In genomic region chr1:167714851-167715652, GRCh38 we compare ENCODE assay signal across 8 cellular contexts. TPM values are rescaled to one million over a fixed set of nuclear protein-coding genes. Genes with fewer than 3 reads are reported as not detected.
DNase-seq lines count a peak whose midpoint lies in the region; ATAC-seq, FAIRE-seq and TF ChIP-seq lines count a peak whose summit lies in the region.

No MANE protein-coding gene starts in this region.

- H3K27ac ChIP-seq in left ventricle myocardium inferior (replicated peaks) (peak overlapping the region; percentile 93), psoas muscle (peak overlapping the region; percentile 97)

- H3K9me3 ChIP-seq in left ventricle myocardium inferior (replicated peaks): no peaks in the 10 kb centered on the region
- no peaks in the 10 kb centered on the region for H3K9me3 ChIP-seq in psoas muscle

- H3K27me3 ChIP-seq in left ventricle myocardium inferior (ENCODE audit: low read depth) (no peaks in the 10 kb centered on the region), psoas muscle (ENCODE audit: insufficient read depth in 3 of 3, low read length in 2 of 3) (no peaks in the 10 kb centered on the region)

- 0 to 1% (median 0%) methylated on average over 30 of the region's 30 CpGs for WGBS in psoas muscle, 3 donors

- intact Hi-C loops in left ventricle myocardium inferior (cut with micrococcal nuclease): no loop called here
- intact Hi-C loops in psoas muscle (cut with DNase I): loop anchor here in 1 of 2 donors (2.0 to 10.0 kb wide), 2 partner anchors 88 to 220 kb away; partner anchors contain the start of genes DCAF6 and MPC2

- peak; percentile 94 for TF ChIP-seq CTCF in GM12865 (IDR thresholded peaks at IDR 0.05; ENCODE audit: insufficient read depth, low read depth, low read length, missing control alignments)
- TF ChIP-seq CTCF in left ventricle myocardium inferior (IDR thresholded peaks at IDR 0.05; ENCODE audit: borderline replicate concordance): peak; percentile 87
- TF ChIP-seq CTCF in psoas muscle (IDR thresholded peaks at IDR 0.05): peak; percentile 80

- H3K36me3 ChIP-seq in left ventricle myocardium inferior: no peaks in the 10 kb centered on the region
- H3K36me3 ChIP-seq in psoas muscle (ENCODE audit: insufficient read depth in 1 of 2, low read depth in 1 of 2): no peaks in the 10 kb centered on the region

- FAIRE-seq in urothelium cell line (lab: Jason Lieb, UNC): no peak

- H3K4me1 ChIP-seq in left ventricle myocardium inferior (peaks cover 35% of the 10 kb centered on the region), psoas muscle (no peaks in the 10 kb centered on the region)

- H3K4me3 ChIP-seq in GM12865 (ENCODE audit: low read depth, low read length) (peak overlapping the region; percentile 88), left ventricle myocardium inferior (peak overlapping the region; percentile 74), psoas muscle (peak overlapping the region; percentile 82)

- ATAC-seq in HG02763 (IDR thresholded peaks at IDR 0.05; ENCODE audit: unreplicated experiment) (peak; percentile 45), psoas muscle (peak; percentile 62 to 81 (median 70))

- DNase-seq in GM12865 (ENCODE audit: low read depth) (peak; percentile 94), NCI-H128 (lab: John Stamatoyannopoulos, UW; ENCODE audit: unreplicated experiment) (peak; percentile 87), SW480 (ENCODE audit: low spot score) (peak; percentile 89), amniotic stem cell (lab: John Stamatoyannopoulos, UW) (peak; percentile 67), left ventricle myocardium inferior (peak; percentile 80), psoas muscle (peak; percentile 72 to 85), urothelium cell line (ENCODE audit: low spot score) (peak; percentile 74)

RNA-seq across cellular contexts. Expression of gene MPZL1, which starts 6.7 kb away (rescaled TPM):
- 28.9 TPM for total RNA-seq in left ventricle myocardium inferior
- total RNA-seq in psoas muscle: 10 to 100 TPM; 14.1 to 22.4 (median 18.3) TPM
- polyA plus RNA-seq in psoas muscle: 10 to 100 TPM in 2 of 3 donors, 1 to 10 TPM in 1; 5.2 to 14.0 (median 12.6) TPM

Comparison
In these comparisons a context has a peak if more than half of its experiments do, and no peak if none do; other contexts are left out.
1. Peak in every context shown above with its lines: DNase-seq, ATAC-seq, H3K4me3 ChIP-seq and H3K27ac ChIP-seq.